In the genomic region with DNA sequence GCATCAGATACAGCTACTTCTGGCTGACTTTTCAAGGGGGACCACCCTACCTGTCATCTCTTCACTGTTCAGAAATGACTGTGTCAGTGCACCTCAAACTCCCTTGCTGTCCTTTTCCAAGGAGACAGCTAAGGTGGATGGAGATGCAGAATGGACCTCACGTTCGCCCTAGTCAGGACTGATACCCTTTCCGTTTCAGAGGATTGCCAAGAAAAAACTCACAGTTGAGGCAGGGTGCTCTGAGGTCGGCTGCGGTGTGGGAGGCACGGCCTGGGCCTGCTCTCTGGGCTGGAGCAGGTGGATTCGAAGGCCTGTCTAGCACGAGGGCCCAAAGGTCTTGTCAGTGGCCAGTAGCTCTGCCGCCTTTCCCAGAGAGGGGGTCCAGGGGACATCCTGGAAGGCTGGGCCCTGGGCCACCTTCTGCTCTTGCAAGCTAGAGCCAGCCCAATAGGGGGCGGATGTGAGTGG, we compare ENCODE assay signal across 6 cellular contexts. TPM values are rescaled to one million over a fixed set of nuclear protein-coding genes. Genes with fewer than 3 reads are reported as not detected.
A peak's percentile ranks its signal among the peaks of the same experiment; 100 is the strongest.
DNase-seq lines count a peak whose midpoint lies in the region; ATAC-seq and TF ChIP-seq lines count a peak whose summit lies in the region.

No MANE protein-coding gene starts in this region.

- peak; percentile 59 for TF ChIP-seq CTCF in lower lobe of right lung (IDR thresholded peaks at IDR 0.05)

- H3K27me3 ChIP-seq in lower lobe of right lung (ENCODE audit: low read depth), result no peaks in the 10 kb centered on the region

- peak overlapping the region; percentile 68 for H3K4me3 ChIP-seq in lower lobe of right lung
- peak overlapping the region; percentile 54 for H3K4me3 ChIP-seq in urinary bladder (ENCODE audit: low read depth, low read length)

- peaks cover 34% of the 10 kb centered on the region for H3K36me3 ChIP-seq in lower lobe of right lung
- peaks cover 3% of the 10 kb centered on the region for H3K36me3 ChIP-seq in urinary bladder (ENCODE audit: insufficient read depth)

- DNase-seq in activated gamma-delta T cell treated with Interleukin-2 at 50 U/mL for 16 hours (peak; percentile 74), activated gamma-delta T cell (lab: John Stamatoyannopoulos, UW) (no peak), lower lobe of right lung (peak; percentile 83), NCI-H128 (lab: John Stamatoyannopoulos, UW; ENCODE audit: unreplicated experiment) (no peak)
- DNase-seq in activated naive CD4-positive, alpha-beta T cell (lab: John Stamatoyannopoulos, UW), result peak in 3 of 4 experiments; percentile 39 to 73 (median 66)

- H3K27ac ChIP-seq in lower lobe of right lung (peak overlapping the region; percentile 93), urinary bladder (ENCODE audit: low read depth) (no peak overlapping the region)

- no peak for ATAC-seq in lower lobe of right lung

- WGBS in urinary bladder, result 50% methylated on average over 10 of the region's 10 CpGs

- intact Hi-C loops in lower lobe of right lung (cut with DNase I), result no loop called here

- no peaks in the 10 kb centered on the region for H3K9me3 ChIP-seq in lower lobe of right lung

- H3K4me1 ChIP-seq in lower lobe of right lung (peaks cover 43% of the 10 kb centered on the region), urinary bladder (ENCODE audit: insufficient read depth) (no peaks in the 10 kb centered on the region)

RNA-seq across cellular contexts. Expression of a gene that starts 2.2 kb away (rescaled TPM):
- not detected for total RNA-seq in lower lobe of right lung
- total RNA-seq in urinary bladder, result 0.53 TPM
- polyA plus RNA-seq in urinary bladder, result 0.42 TPM

RNA-seq across cellular contexts. Expression of a gene that starts 7.2 kb away (rescaled TPM):
- 29.6 TPM for total RNA-seq in lower lobe of right lung
- 12.1 TPM for total RNA-seq in urinary bladder
- polyA plus RNA-seq in urinary bladder, result 16.7 TPM

RNA-seq across cellular contexts. Expression of a gene that starts 7.3 kb away (rescaled TPM):
- total RNA-seq in lower lobe of right lung, result 68.0 TPM
- 36.0 TPM for total RNA-seq in urinary bladder
- 51.4 TPM for polyA plus RNA-seq in urinary bladder

RNA-seq across cellular contexts. Expression of a gene that starts 23.8 kb away (rescaled TPM):
- 28.1 TPM for total RNA-seq in lower lobe of right lung
- total RNA-seq in urinary bladder, result 28.2 TPM
- 50.0 TPM for polyA plus RNA-seq in urinary bladder

RNA-seq across cellular contexts. Expression of a gene that starts 24.3 kb away (rescaled TPM):
- total RNA-seq in lower lobe of right lung (406 TPM), urinary bladder (154 TPM)
- 533 TPM for polyA plus RNA-seq in urinary bladder

Comparison
In these comparisons a context has a peak if more than half of its experiments do, and no peak if none do; other contexts are left out.
1. DNase-seq: peak in activated gamma-delta T cell treated with Interleukin-2 at 50 U/mL for 16 hours (single experiment), activated naive CD4-positive, alpha-beta T cell (3 of 4) and lower lobe of right lung (single experiment); none in activated gamma-delta T cell (single experiment) and NCI-H128 (single experiment).